Comparison of ENCODE assay signal across 1 cellular context in genomic region chr10:24202181-24202570, GRCh38.
TF ChIP-seq lines count a peak whose summit lies in the region.

No MANE protein-coding gene starts in this region.

TF ChIP-seq in GM23338, 12 proteins besides CTCF, POLR2A, EP300 and RAD21 (continued from another document):
- no peak for TF ChIP-seq ZNF462 (CRISPR knock-in tag; IDR thresholded peaks at IDR 0.05)
